In genomic region chr7:132443776-132444520, GRCh38 we compare ENCODE assay signal across 15 cellular contexts.
DNase-seq lines count a peak whose midpoint lies in the region; ATAC-seq and TF ChIP-seq lines count a peak whose summit lies in the region.
"Had no signal": no experiment of that assay in that cellular context is flagged by ENCODE, and none has a peak within 500 bp of the region (broad histone marks: within the 10 kb centered on the region; RNA-seq: fewer than 3 reads in every experiment).

No MANE protein-coding gene starts in this region.

- POLR2A ChIA-PET in OCI-LY7 (lab: Charles Lee), result no interaction called here

- no peak for ATAC-seq in GM23338

- no peaks in the 10 kb centered on the region for H3K9me3 ChIP-seq in OCI-LY7 (ENCODE audit: low read length)
- H3K9me3 ChIP-seq: HAP-1 had no signal

- H3K27me3 ChIP-seq in GM23338 (ENCODE audit: insufficient read depth), result no peaks in the 10 kb centered on the region

- H3K36me3 ChIP-seq in GM23338 (ENCODE audit: insufficient read depth) (no peaks in the 10 kb centered on the region), OCI-LY7 (ENCODE audit: insufficient read depth, low read length) (no peaks in the 10 kb centered on the region)
- H3K36me3 ChIP-seq: HAP-1 had no signal

- CTCF ChIA-PET in OCI-LY7 (lab: Charles Lee; ENCODE audit: unreplicated experiment), result no interaction called here

- BruUV-seq in OCI-LY7 (replicated peaks; lab: Mats Ljungman, UMichigan), result no TSS peak

- peak; percentile 45 to 54 for TF ChIP-seq CTCF in GM23338 (conservative IDR thresholded peaks at IDR 0.05; ENCODE audit: low read depth in 2 of 2)
- TF ChIP-seq CTCF in OCI-LY7 (conservative IDR thresholded peaks at IDR 0.05; ENCODE audit: low read length), result peak; percentile 35
- TF ChIP-seq CTCF in epithelial cell of proximal tubule (conservative IDR thresholded peaks at IDR 0.05; ENCODE audit: low read depth, low read length), result peak; percentile 7

- peaks cover 3% of the 10 kb centered on the region for H3K27me3 Mint-ChIP-seq in GM23338 (ENCODE audit: insufficient read depth, low read depth, poor library complexity)

- no peak overlapping the region for H3K27ac Mint-ChIP-seq in GM23338

- H3K4me1 Mint-ChIP-seq in GM23338, result peaks cover 20% of the 10 kb centered on the region

- H2AFZ ChIP-seq in GM23338 (no peak overlapping the region), OCI-LY7 (ENCODE audit: low read length) (no peak overlapping the region)

- no peaks in the 10 kb centered on the region for H4K20me1 ChIP-seq in GM23338 (replicated peaks; ENCODE audit: insufficient read depth)
- no peaks in the 10 kb centered on the region for H4K20me1 ChIP-seq in OCI-LY7 (ENCODE audit: insufficient read depth, low read length)

- H3K4me1 ChIP-seq in GM23338 (ENCODE audit: insufficient read depth) (peaks cover 10% of the 10 kb centered on the region), OCI-LY7 (ENCODE audit: insufficient read depth, low read length, poor library complexity, severe bottlenecking) (no peaks in the 10 kb centered on the region)
- H3K4me1 ChIP-seq: HAP-1 had no signal

- H3K27ac ChIP-seq in GM23338 (ENCODE audit: low read depth) (no peak overlapping the region), OCI-LY7 (ENCODE audit: low read depth, low read length, poor library complexity, severe bottlenecking) (no peak overlapping the region)

- DNase-seq in AG08395 (ENCODE audit: low spot score) (peak; percentile 15), GM23338 (ENCODE audit: low spot score) (no peak), OCI-LY7 (ENCODE audit: low spot score) (no peak), epithelial cell of proximal tubule (ENCODE audit: low read depth) (no peak), DMS53 (lab: John Stamatoyannopoulos, UW) (no peak), HuH-7 (ENCODE audit: low spot score) (no peak), cerebellum (ENCODE audit: low spot score) (no peak)
- DNase-seq: COR-L47, DMS153, NCI-H1092, NCI-H1694, NCI-H446, SHP77 treated with DMSO at 0.1 percent for 48 hours had no signal

- no peak overlapping the region for H3K4me2 ChIP-seq in GM23338
- no peak overlapping the region for H3K4me2 ChIP-seq in OCI-LY7 (ENCODE audit: low read length)

- no peak overlapping the region for H3K4me3 ChIP-seq in GM23338
- H3K4me3 ChIP-seq in OCI-LY7 (ENCODE audit: low read depth, low read length, poor library complexity, severe bottlenecking), result no peak overlapping the region
- no peak overlapping the region for H3K4me3 ChIP-seq in epithelial cell of proximal tubule (ENCODE audit: low read depth, low read length)
- H3K4me3 ChIP-seq: HAP-1 had no signal

- H3F3A ChIP-seq in GM23338 (replicated peaks; ENCODE audit: low read depth), result no peaks in the 10 kb centered on the region

- no peak overlapping the region for H3K4me3 Mint-ChIP-seq in GM23338
- H3K4me3 Mint-ChIP-seq: CD14-positive monocyte had no signal

- intact Hi-C loops in OCI-LY7 (cut with micrococcal nuclease; ENCODE audit: unreplicated experiment), result no loop called here

- H3K79me2 ChIP-seq in GM23338 (replicated peaks; ENCODE audit: insufficient read depth) (no peaks in the 10 kb centered on the region), OCI-LY7 (ENCODE audit: insufficient read depth, low read depth, low read length) (no peaks in the 10 kb centered on the region)

- peaks cover 3% of the 10 kb centered on the region; the same call in 1 of the 3 replicates for H3K36me3 Mint-ChIP-seq in GM23338 (ENCODE audit: low read depth)

- H3K9me3 Mint-ChIP-seq in GM23338, result 0 out of 3 replicates have a peak, but pooled peaks cover 3% of the 10 kb centered on the region

- peaks cover 4% of the 10 kb centered on the region; the same call in 1 of the 2 replicates for H3K9me2 ChIP-seq in GM23338 (ENCODE audit: insufficient read depth)
- H3K9me2 ChIP-seq in OCI-LY7 (ENCODE audit: insufficient read depth, low read length), result no peaks in the 10 kb centered on the region

TF ChIP-seq in GM23338, 12 proteins besides CTCF, POLR2A, EP300 and RAD21 (continues in another document):
- no peak for TF ChIP-seq CREB1 (CRISPR knock-in tag; IDR thresholded peaks at IDR 0.05; ENCODE audit: low read depth)
- TF ChIP-seq EZH2phosphoT487 (IDR thresholded peaks at IDR 0.05; ENCODE audit: unreplicated experiment), result no peak
- TF ChIP-seq, protein P1, sequence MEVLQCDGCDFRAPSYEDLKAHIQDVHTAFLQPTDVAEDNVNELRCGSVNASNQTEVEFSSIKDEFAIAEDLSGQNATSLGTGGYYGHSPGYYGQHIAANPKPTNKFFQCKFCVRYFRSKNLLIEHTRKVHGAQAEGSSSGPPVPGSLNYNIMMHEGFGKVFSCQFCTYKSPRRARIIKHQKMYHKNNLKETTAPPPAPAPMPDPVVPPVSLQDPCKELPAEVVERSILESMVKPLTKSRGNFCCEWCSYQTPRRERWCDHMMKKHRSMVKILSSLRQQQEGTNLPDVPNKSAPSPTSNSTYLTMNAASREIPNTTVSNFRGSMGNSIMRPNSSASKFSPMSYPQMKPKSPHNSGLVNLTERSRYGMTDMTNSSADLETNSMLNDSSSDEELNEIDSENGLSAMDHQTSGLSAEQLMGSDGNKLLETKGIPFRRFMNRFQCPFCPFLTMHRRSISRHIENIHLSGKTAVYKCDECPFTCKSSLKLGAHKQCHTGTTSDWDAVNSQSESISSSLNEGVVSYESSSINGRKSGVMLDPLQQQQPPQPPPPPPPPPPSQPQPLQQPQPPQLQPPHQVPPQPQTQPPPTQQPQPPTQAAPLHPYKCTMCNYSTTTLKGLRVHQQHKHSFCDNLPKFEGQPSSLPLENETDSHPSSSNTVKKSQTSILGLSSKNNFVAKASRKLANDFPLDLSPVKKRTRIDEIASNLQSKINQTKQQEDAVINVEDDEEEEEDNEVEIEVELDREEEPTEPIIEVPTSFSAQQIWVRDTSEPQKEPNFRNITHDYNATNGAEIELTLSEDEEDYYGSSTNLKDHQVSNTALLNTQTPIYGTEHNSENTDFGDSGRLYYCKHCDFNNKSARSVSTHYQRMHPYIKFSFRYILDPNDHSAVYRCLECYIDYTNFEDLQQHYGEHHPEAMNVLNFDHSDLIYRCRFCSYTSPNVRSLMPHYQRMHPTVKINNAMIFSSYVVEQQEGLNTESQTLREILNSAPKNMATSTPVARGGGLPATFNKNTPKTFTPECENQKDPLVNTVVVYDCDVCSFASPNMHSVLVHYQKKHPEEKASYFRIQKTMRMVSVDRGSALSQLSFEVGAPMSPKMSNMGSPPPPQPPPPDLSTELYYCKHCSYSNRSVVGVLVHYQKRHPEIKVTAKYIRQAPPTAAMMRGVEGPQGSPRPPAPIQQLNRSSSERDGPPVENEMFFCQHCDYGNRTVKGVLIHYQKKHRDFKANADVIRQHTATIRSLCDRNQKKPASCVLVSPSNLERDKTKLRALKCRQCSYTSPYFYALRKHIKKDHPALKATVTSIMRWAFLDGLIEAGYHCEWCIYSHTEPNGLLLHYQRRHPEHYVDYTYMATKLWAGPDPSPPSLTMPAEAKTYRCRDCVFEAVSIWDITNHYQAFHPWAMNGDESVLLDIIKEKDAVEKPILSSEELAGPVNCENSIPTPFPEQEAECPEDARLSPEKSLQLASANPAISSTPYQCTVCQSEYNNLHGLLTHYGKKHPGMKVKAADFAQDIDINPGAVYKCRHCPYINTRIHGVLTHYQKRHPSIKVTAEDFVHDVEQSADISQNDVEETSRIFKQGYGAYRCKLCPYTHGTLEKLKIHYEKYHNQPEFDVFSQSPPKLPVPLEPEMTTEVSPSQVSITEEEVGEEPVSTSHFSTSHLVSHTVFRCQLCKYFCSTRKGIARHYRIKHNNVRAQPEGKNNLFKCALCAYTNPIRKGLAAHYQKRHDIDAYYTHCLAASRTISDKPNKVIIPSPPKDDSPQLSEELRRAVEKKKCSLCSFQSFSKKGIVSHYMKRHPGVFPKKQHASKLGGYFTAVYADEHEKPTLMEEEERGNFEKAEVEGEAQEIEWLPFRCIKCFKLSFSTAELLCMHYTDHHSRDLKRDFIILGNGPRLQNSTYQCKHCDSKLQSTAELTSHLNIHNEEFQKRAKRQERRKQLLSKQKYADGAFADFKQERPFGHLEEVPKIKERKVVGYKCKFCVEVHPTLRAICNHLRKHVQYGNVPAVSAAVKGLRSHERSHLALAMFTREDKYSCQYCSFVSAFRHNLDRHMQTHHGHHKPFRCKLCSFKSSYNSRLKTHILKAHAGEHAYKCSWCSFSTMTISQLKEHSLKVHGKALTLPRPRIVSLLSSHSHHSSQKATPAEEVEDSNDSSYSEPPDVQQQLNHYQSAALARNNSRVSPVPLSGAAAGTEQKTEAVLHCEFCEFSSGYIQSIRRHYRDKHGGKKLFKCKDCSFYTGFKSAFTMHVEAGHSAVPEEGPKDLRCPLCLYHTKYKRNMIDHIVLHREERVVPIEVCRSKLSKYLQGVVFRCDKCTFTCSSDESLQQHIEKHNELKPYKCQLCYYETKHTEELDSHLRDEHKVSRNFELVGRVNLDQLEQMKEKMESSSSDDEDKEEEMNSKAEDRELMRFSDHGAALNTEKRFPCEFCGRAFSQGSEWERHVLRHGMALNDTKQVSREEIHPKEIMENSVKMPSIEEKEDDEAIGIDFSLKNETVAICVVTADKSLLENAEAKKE (CRISPR knock-in tag; IDR thresholded peaks at IDR 0.05), result no peak
- no peak for TF ChIP-seq JUNB (IDR thresholded peaks at IDR 0.05; ENCODE audit: unreplicated experiment)
- TF ChIP-seq POLR2AphosphoS5 (IDR thresholded peaks at IDR 0.05; ENCODE audit: low read depth), result no peak
- TF ChIP-seq, protein P2, sequence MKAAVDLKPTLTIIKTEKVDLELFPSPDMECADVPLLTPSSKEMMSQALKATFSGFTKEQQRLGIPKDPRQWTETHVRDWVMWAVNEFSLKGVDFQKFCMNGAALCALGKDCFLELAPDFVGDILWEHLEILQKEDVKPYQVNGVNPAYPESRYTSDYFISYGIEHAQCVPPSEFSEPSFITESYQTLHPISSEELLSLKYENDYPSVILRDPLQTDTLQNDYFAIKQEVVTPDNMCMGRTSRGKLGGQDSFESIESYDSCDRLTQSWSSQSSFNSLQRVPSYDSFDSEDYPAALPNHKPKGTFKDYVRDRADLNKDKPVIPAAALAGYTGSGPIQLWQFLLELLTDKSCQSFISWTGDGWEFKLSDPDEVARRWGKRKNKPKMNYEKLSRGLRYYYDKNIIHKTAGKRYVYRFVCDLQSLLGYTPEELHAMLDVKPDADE (IDR thresholded peaks at IDR 0.05), result no peak
- no peak for TF ChIP-seq NANOG (IDR thresholded peaks at IDR 0.05; ENCODE audit: borderline replicate concordance)
- TF ChIP-seq STAT1 (IDR thresholded peaks at IDR 0.05; ENCODE audit: unreplicated experiment), result no peak
- no peak for TF ChIP-seq ZNF331 (CRISPR knock-in tag; IDR thresholded peaks at IDR 0.05; ENCODE audit: low read depth)
- TF ChIP-seq ZNF114 (CRISPR knock-in tag; IDR thresholded peaks at IDR 0.05), result no peak
- no peak for TF ChIP-seq EZH2 (IDR thresholded peaks at IDR 0.05; ENCODE audit: low read depth, unreplicated experiment)
